30 cellular contexts compared by ENCODE assay signal in the genomic region with DNA sequence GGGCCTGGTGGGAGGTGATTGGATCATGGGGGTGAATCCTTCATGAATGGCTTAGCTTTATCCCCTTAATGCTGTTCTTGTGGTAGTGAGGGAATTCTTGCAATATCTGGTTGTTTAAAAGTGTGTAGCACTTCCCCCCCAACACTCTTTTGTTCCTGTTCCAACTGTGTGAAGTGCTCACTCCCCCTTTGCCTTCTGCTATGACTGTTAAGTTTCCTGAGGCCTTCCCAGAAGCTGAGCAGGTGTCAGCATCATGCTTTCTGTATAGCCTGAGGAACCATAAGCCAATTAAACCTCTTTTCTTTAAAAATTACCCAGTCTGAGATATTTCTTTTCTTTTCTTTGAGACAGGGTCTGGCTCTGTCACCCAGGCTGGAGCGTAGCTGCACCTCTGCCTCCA.
"Had no signal": no experiment of that assay in that cellular context is flagged by ENCODE, and none has a peak within 500 bp of the region (broad histone marks: within the 10 kb centered on the region; RNA-seq: fewer than 3 reads in every experiment).

No MANE protein-coding gene starts in this region.

- H3K4me3 ChIP-seq: K562 had no signal

- H3K9me3 Mint-ChIP-seq: activated naive CD4-positive, alpha-beta T cell treated with anti-CD3 and anti-CD28 coated beads, Interleukin-2, amount 10 ng/mL, durations not matched to agents 7 days and 5 days; activated naive CD8-positive, alpha-beta T cell treated with anti-CD3 and anti-CD28 coated beads, Interleukin-2, amount 50 U/mL, for 24 hours; activated T-cell treated with anti-CD3 and anti-CD28 coated beads, Interleukin-2, amount 50 U/mL, for 24 hours; activated T-helper 2 cell treated with anti-CD3 and anti-CD28 coated beads, Interferon-gamma antibody, Interleukin-2, Interleukin-4, amounts not matched to agents 10 μg/mL and 5 μg/mL and 100 μg/mL, durations not matched to agents 14 hours and 24 hours and 36 hours; brain had no signal

- H3K4me1 Mint-ChIP-seq: activated naive CD4-positive, alpha-beta T cell treated with anti-CD3 and anti-CD28 coated beads, Interleukin-2, amount 10 ng/mL, durations not matched to agents 7 days and 5 days; activated naive CD8-positive, alpha-beta T cell treated with anti-CD3 and anti-CD28 coated beads, Interleukin-2, amount 50 U/mL, for 24 hours had no signal

- DNase-seq: activated CD4-positive, alpha-beta T cell treated with anti-CD3 and anti-CD28 coated beads, Interleukin-2, amount 10 ng/mL, durations not matched to agents 24 days and 14 days; activated CD4-positive, alpha-beta T cell treated with anti-CD3 and anti-CD28 coated beads, Interleukin-2, amount 50 U/mL, for 4 hours; activated CD8-positive, alpha-beta T cell treated with anti-CD3 and anti-CD28 coated beads, Interleukin-2, amount 10 ng/mL, durations not matched to agents 7 days and 5 days; activated gamma-delta T cell; activated naive CD4-positive, alpha-beta T cell treated with anti-CD3 and anti-CD28 coated beads, Interleukin-2, amount 10 ng/mL, durations not matched to agents 7 days and 5 days; activated naive CD8-positive, alpha-beta T cell treated with anti-CD3 and anti-CD28 coated beads, Interleukin-2, amount 50 U/mL, for 24 hours; activated T-cell treated with anti-CD3 and anti-CD28 coated beads, Interleukin-2, amount 50 U/mL, for 24 hours; anterior cingulate cortex; central memory CD4-positive, alpha-beta T cell; NCI-H1105; NCI-H1417 treated with DMSO at 0.1 percent for 48 hours; NCI-H1694; NCI-H1930; NCI-H2081 treated with DMSO at 0.1 percent for 48 hours; NCI-H226; NCI-H446 treated with DMSO at 0.1 percent for 48 hours; NCI-H524; NCI-H69; NK-92 treated with Interleukin-12 subunit alpha and Interleukin-12 subunit beta, amount 100 ng/mL, for 24 hours; OCI-M1; Right ventricle myocardium superior; SW 1271; T-helper 2 cell; T1000 had no signal

- ATAC-seq: activated CD8-positive, alpha-beta T cell treated with anti-CD3 and anti-CD28 coated beads, Interleukin-2, amount 10 ng/mL, durations not matched to agents 7 days and 5 days; K562 had no signal

- H3K4me3 Mint-ChIP-seq: activated CD4-positive, alpha-beta T cell treated with anti-CD3 and anti-CD28 coated beads, Interleukin-2, amount 10 ng/mL, durations not matched to agents 24 days and 14 days; activated CD8-positive, alpha-beta T cell treated with anti-CD3 and anti-CD28 coated beads, Interleukin-2, amount 10 ng/mL, durations not matched to agents 7 days and 5 days; activated naive CD4-positive, alpha-beta T cell treated with anti-CD3 and anti-CD28 coated beads, Interleukin-2, amount 10 ng/mL, durations not matched to agents 7 days and 5 days; activated naive CD8-positive, alpha-beta T cell; activated naive CD8-positive, alpha-beta T cell treated with anti-CD3 and anti-CD28 coated beads, Interleukin-2, amount 50 U/mL, for 24 hours; activated T-cell treated with anti-CD3 and anti-CD28 coated beads, Interleukin-2, amount 50 U/mL, for 24 hours; brain had no signal

- H3K27me3 Mint-ChIP-seq: activated CD4-positive, alpha-beta T cell treated with anti-CD3 and anti-CD28 coated beads, Interleukin-2, amount 10 ng/mL, durations not matched to agents 24 days and 14 days; activated naive CD4-positive, alpha-beta T cell treated with anti-CD3 and anti-CD28 coated beads, Interleukin-2, amount 10 ng/mL, durations not matched to agents 7 days and 5 days had no signal

- H3K36me3 Mint-ChIP-seq: activated naive CD4-positive, alpha-beta T cell treated with anti-CD3 and anti-CD28 coated beads, Interleukin-2, amount 10 ng/mL, durations not matched to agents 7 days and 5 days; activated naive CD8-positive, alpha-beta T cell; brain had no signal

- H3K27ac Mint-ChIP-seq: activated CD4-positive, alpha-beta T cell treated with anti-CD3 and anti-CD28 coated beads, Interleukin-2, amount 10 ng/mL, durations not matched to agents 24 days and 14 days; activated CD8-positive, alpha-beta T cell treated with anti-CD3 and anti-CD28 coated beads, Interleukin-2, amount 10 ng/mL, durations not matched to agents 7 days and 5 days; activated naive CD4-positive, alpha-beta T cell treated with anti-CD3 and anti-CD28 coated beads, Interleukin-2, amount 10 ng/mL, durations not matched to agents 7 days and 5 days; activated naive CD8-positive, alpha-beta T cell; activated naive CD8-positive, alpha-beta T cell treated with anti-CD3 and anti-CD28 coated beads, Interleukin-2, amount 50 U/mL, for 24 hours; activated T-cell treated with anti-CD3 and anti-CD28 coated beads, Interleukin-2, amount 50 U/mL, for 24 hours; activated T-helper 2 cell treated with anti-CD3 and anti-CD28 coated beads, Interferon-gamma antibody, Interleukin-2, Interleukin-4, amounts not matched to agents 10 μg/mL and 5 μg/mL and 100 μg/mL, durations not matched to agents 14 hours and 24 hours and 36 hours had no signal

- FAIRE-seq: bronchial epithelial cell, K562, TTC549 had no signal
